In the genomic region with DNA sequence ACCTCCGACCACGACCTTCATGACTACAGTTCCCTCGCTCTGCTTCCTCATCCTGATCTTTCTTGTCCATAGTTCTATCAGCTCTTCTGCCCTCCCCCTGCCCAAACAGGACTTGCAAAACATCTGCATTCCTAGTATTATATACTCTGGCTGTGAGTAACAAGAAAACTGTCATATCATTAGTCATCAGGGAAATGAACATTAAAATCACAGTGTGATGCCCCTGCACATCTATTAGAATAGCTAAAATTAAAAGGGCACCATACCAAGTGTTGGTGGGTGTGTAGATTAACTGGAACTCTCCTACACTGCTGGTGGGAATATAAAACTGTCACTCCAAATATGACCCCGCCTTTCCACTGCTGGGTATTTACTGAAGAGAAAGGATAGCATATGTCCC, we compare ENCODE assay signal across 23 cellular contexts.
DNase-seq lines count a peak whose midpoint lies in the region; ATAC-seq and TF ChIP-seq lines count a peak whose summit lies in the region.
"Had no signal": no experiment of that assay in that cellular context is flagged by ENCODE, and none has a peak within 500 bp of the region (broad histone marks: within the 10 kb centered on the region; RNA-seq: fewer than 3 reads in every experiment).

No MANE protein-coding gene starts in this region.

- in situ Hi-C loops in HAP-1 (cut with MboI; ENCODE audit: low sequenced_read_pairs) = no loop called here

- DNase-seq in A172 (ENCODE audit: low spot score) (peak; percentile 75), GM04504 (ENCODE audit: low read depth) (peak; percentile 32), NCI-H69 (lab: John Stamatoyannopoulos, UW) (peak; percentile 7), epithelial cell of esophagus (ENCODE audit: low read depth) (peak; percentile 83), HAP-1 (ENCODE audit: low spot score in 2 of 2) (no peak), DMS 273 (lab: John Stamatoyannopoulos, UW; ENCODE audit: unreplicated experiment) (no peak), C1 segment of cervical spinal cord (lab: John Stamatoyannopoulos, UW) (no peak)
- DNase-seq: 8988T; activated CD4-positive, alpha-beta T cell treated with anti-CD3 and anti-CD28 coated beads for 4 hours; activated effector memory CD4-positive, alpha-beta T cell treated with Interleukin-2 at 50 U/mL for 16 hours; activated naive CD8-positive, alpha-beta T cell treated with anti-CD3 and anti-CD28 coated beads, Interleukin-2, amount 10 ng/mL, durations not matched to agents 7 days and 5 days; heart left ventricle; NCI-H1436 treated with DMSO at 0.1 percent for 48 hours; NCI-H446; SK-N-SH; small intestine; stimulated activated CD4-positive, alpha-beta T cell treated with anti-CD3 and anti-CD28 coated beads, Interleukin-1b, Interleukin-23, amount 100 ng/mL, for 48 hours; T-helper 17 cell; transverse colon had no signal

- no peaks in the 10 kb centered on the region for H3K27me3 ChIP-seq in HAP-1 (ENCODE audit: low read depth)
- H3K27me3 ChIP-seq: heart left ventricle, transverse colon had no signal

- H3K4me1 ChIP-seq in HAP-1 = no peaks in the 10 kb centered on the region
- H3K4me1 ChIP-seq: heart left ventricle, transverse colon had no signal

- H3K36me3 ChIP-seq in HAP-1 (replicated peaks) = no peaks in the 10 kb centered on the region
- H3K36me3 ChIP-seq: heart left ventricle, transverse colon had no signal

- no peak for ATAC-seq in activated CD4-positive, CD25-positive, alpha-beta regulatory T cell treated with anti-CD3 and anti-CD28 coated beads, Interleukin-2, amount 50 U/mL, for 24 hours
- ATAC-seq: GM12878, heart left ventricle, K562, T-helper 17 cell had no signal

- H3K9me3 ChIP-seq in HAP-1 = no peaks in the 10 kb centered on the region
- H3K9me3 ChIP-seq: heart left ventricle, SK-N-SH, transverse colon had no signal

- no peak for TF ChIP-seq CTCF in epithelial cell of esophagus (IDR thresholded peaks at IDR 0.05; ENCODE audit: insufficient read depth, low read depth, low read length, missing control alignments)

- H3K4me3 ChIP-seq in epithelial cell of esophagus (ENCODE audit: low read length) = no peak overlapping the region
- H3K4me3 ChIP-seq in HAP-1 = no peak overlapping the region
- H3K4me3 ChIP-seq: GM12878, heart left ventricle, K562, lung, transverse colon had no signal

Comparison
In these comparisons a context has a peak if more than half of its experiments do, and no peak if none do; other contexts are left out.
1. DNase-seq: peak in A172 (single experiment), GM04504 (single experiment), NCI-H69 (single experiment) and epithelial cell of esophagus (single experiment); none in HAP-1 (0 of 2), DMS 273 (single experiment) and C1 segment of cervical spinal cord (0 of 14).